Comparison of ENCODE assay signal across 23 cellular contexts in the genomic region with DNA sequence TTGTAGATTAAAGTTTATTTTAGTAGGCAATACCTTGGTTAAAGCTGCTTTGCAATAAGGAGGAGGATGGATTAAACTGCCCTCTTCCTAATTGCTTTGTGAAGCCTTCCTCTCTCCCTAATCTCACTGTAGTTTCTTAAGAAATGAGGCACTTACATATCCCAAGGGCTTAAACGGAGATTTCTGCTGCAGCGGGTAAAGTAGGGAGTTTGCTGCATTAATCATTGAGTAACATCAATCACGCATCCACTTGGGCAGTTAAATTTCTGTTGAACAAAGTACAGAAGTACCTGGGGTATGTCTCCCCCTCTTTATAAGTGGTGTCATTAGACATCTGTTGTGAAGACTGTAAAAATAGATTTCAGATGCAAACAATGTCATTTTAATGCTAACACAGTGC.
"Had no signal": no experiment of that assay in that cellular context is flagged by ENCODE, and none has a peak within 500 bp of the region (broad histone marks: within the 10 kb centered on the region; RNA-seq: fewer than 3 reads in every experiment).

No MANE protein-coding gene starts in this region.

- H3K27me3 ChIP-seq: gastroesophageal sphincter, stomach, transverse colon had no signal

- H3K36me3 ChIP-seq: gastroesophageal sphincter, stomach, transverse colon had no signal

- H3K9me3 Mint-ChIP-seq: activated B cell treated with CpG ODN at 0.5 μM for 24 hours; activated CD4-positive, alpha-beta memory T cell treated with anti-CD3 and anti-CD28 coated beads for 36 hours; activated naive CD4-positive, alpha-beta T cell treated with anti-CD3 and anti-CD28 coated beads for 36 hours; activated naive CD8-positive, alpha-beta T cell treated with anti-CD3 and anti-CD28 coated beads, Interleukin-2, amount 10 ng/mL, durations not matched to agents 7 days and 5 days; memory B cell; nephron progenitor cell; stimulated activated memory B cell treated with anti-CD40 and anti-IgM and Interleukin-4, amounts not matched to agents 10 μg/mL and 1 μg/mL and 100 μg/mL, for 72 hours had no signal

- H3K27me3 Mint-ChIP-seq: activated B cell treated with CpG ODN at 0.5 μM for 24 hours; memory B cell; stimulated activated memory B cell treated with anti-CD40 and anti-IgM and Interleukin-4, amounts not matched to agents 10 μg/mL and 1 μg/mL and 100 μg/mL, for 72 hours had no signal

- H3K4me3 ChIP-seq: gastroesophageal sphincter, stomach, transverse colon had no signal

- DNase-seq: activated B cell treated with CpG ODN at 0.5 μM for 24 hours; activated CD4-positive, alpha-beta memory T cell treated with anti-CD3 and anti-CD28 coated beads for 36 hours; activated CD4-positive, alpha-beta T cell treated with anti-CD3 and anti-CD28 coated beads for 4 hours; activated effector memory CD4-positive, alpha-beta T cell treated with Interleukin-2 at 50 U/mL for 16 hours; activated naive CD4-positive, alpha-beta T cell treated with anti-CD3 and anti-CD28 coated beads for 36 hours; activated naive CD8-positive, alpha-beta T cell treated with anti-CD3 and anti-CD28 coated beads, Interleukin-2, amount 10 ng/mL, durations not matched to agents 7 days and 5 days; activated T-cell treated with anti-CD3 and anti-CD28 coated beads, Interleukin-2, amount 50 U/mL, for 48 hours; head of caudate nucleus; hypothalamus; nephron progenitor cell; occipital lobe; posterior cingulate gyrus; small intestine; stimulated activated CD4-positive, alpha-beta T cell treated with anti-CD3 and anti-CD28 coated beads, Interleukin-15, amount 100 ng/mL, for 24 hours; stomach; T1000; transverse colon had no signal

- H3K4me1 ChIP-seq: gastroesophageal sphincter, stomach had no signal

- H3K27ac Mint-ChIP-seq: activated B cell treated with CpG ODN at 0.5 μM for 24 hours; activated CD4-positive, alpha-beta memory T cell treated with anti-CD3 and anti-CD28 coated beads for 36 hours; activated naive CD4-positive, alpha-beta T cell treated with anti-CD3 and anti-CD28 coated beads for 36 hours; activated naive CD8-positive, alpha-beta T cell treated with anti-CD3 and anti-CD28 coated beads, Interleukin-2, amount 10 ng/mL, durations not matched to agents 7 days and 5 days; memory B cell; nephron progenitor cell; stimulated activated memory B cell treated with anti-CD40 and anti-IgM and Interleukin-4, amounts not matched to agents 10 μg/mL and 1 μg/mL and 100 μg/mL, for 72 hours had no signal

- H3K36me3 Mint-ChIP-seq: activated CD4-positive, alpha-beta memory T cell treated with anti-CD3 and anti-CD28 coated beads for 36 hours; activated naive CD8-positive, alpha-beta T cell treated with anti-CD3 and anti-CD28 coated beads, Interleukin-2, amount 10 ng/mL, durations not matched to agents 7 days and 5 days; memory B cell; stimulated activated memory B cell treated with anti-CD40 and anti-IgM and Interleukin-4, amounts not matched to agents 10 μg/mL and 1 μg/mL and 100 μg/mL, for 72 hours had no signal

- H3K27ac ChIP-seq: epithelial cell of prostate, gastroesophageal sphincter, stomach, transverse colon had no signal

- FAIRE-seq: small intestine, urothelium cell line had no signal

- H3K4me3 Mint-ChIP-seq: activated B cell treated with CpG ODN at 0.5 μM for 24 hours; activated CD4-positive, alpha-beta memory T cell treated with anti-CD3 and anti-CD28 coated beads for 36 hours; activated naive CD4-positive, alpha-beta T cell treated with anti-CD3 and anti-CD28 coated beads for 36 hours; activated naive CD8-positive, alpha-beta T cell treated with anti-CD3 and anti-CD28 coated beads, Interleukin-2, amount 10 ng/mL, durations not matched to agents 7 days and 5 days; memory B cell; nephron progenitor cell; stimulated activated memory B cell treated with anti-CD40 and anti-IgM and Interleukin-4, amounts not matched to agents 10 μg/mL and 1 μg/mL and 100 μg/mL, for 72 hours had no signal

- ATAC-seq: gastroesophageal sphincter; sciatic nerve; stimulated activated memory B cell treated with anti-CD40 and anti-IgM and Interleukin-4, amounts not matched to agents 10 μg/mL and 1 μg/mL and 100 μg/mL, for 72 hours had no signal

- H3K9me3 ChIP-seq: gastroesophageal sphincter, stomach, transverse colon had no signal
